Comparison of ENCODE assay signal across 8 cellular contexts in the genomic region with DNA sequence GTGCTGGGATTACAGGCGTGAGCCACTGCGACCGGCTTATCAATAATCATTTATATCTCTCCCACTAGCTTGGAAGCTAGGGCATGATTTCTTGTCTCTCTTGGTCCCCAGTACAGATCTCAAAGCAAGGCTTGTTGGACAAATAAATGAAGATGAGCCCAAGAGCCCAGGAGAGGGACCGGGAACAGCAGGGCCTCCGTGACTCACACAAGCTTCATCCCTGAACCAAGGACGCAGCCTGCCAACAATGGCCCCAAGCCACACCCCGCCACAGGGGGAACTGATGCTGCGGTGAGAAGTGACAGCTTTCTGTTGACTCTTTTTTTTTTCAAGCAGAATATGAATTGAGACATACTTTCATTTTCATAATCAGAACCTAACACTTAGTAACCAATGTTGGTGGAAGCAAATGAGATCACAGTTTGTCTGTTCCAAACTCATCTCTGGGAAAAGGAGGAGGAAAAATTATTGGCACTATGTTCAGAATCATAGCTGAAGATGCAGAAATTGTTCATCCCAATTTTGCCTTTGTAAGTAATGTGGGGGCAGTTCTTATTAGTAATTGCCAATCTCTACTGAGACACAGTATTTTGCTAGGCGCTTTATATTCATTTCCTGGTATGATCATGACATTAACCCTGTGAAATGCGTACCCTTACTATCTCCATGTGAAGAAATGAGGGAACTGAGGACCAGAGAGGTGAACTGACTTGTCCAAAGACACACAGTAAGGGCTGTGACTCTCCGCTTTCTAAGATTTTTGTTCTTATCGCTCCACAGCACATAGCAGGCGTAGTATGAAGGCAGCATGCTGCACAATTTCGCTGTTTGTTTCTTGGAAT.
DNase-seq lines count a peak whose midpoint lies in the region; ATAC-seq, FAIRE-seq and TF ChIP-seq lines count a peak whose summit lies in the region.

No MANE protein-coding gene starts in this region.

- no peaks in the 10 kb centered on the region for H3K36me3 ChIP-seq in neutrophil
- H3K36me3 ChIP-seq in subcutaneous abdominal adipose tissue (ENCODE audit: control insufficient read depth in 5 of 5, insufficient read depth in 5 of 5, low read length in 5 of 5): no peaks in the 10 kb centered on the region

- DNase-seq in GM18507 (ENCODE audit: extremely low spot score, insufficient read length, low read depth): peak; percentile 65
- peak; percentile 40 for DNase-seq in NCI-H1694 (lab: John Stamatoyannopoulos, UW)
- DNase-seq in activated CD8-positive, alpha-beta memory T cell treated with anti-CD3 and anti-CD28 coated beads for 1 hour (ENCODE audit: extremely low read depth in 1 of 2, low read depth in 1 of 2): peak; percentile 64 to 69
- DNase-seq in effector memory CD8-positive, alpha-beta T cell: peak; percentile 79 to 84 (median 82)
- DNase-seq in NCI-H2196 (lab: John Stamatoyannopoulos, UW; ENCODE audit: unreplicated experiment): no peak

- peak overlapping the region; percentile 100 for H3K27ac ChIP-seq in neutrophil
- peak overlapping the region; percentile 100 for H3K27ac ChIP-seq in subcutaneous abdominal adipose tissue (ENCODE audit: low read depth, low read length)

- H3K27ac Mint-ChIP-seq in effector memory CD8-positive, alpha-beta T cell: peak overlapping the region; percentile 91 to 97

- peak overlapping the region; percentile 71 to 80 for H3K4me3 Mint-ChIP-seq in effector memory CD8-positive, alpha-beta T cell

- no peaks in the 10 kb centered on the region for H3K9me3 Mint-ChIP-seq in effector memory CD8-positive, alpha-beta T cell

- no peaks in the 10 kb centered on the region for H3K9me3 ChIP-seq in neutrophil
- H3K9me3 ChIP-seq in subcutaneous abdominal adipose tissue (ENCODE audit: control insufficient read depth in 5 of 5, low read length in 5 of 5): no peaks in the 10 kb centered on the region

- H3K9ac ChIP-seq in subcutaneous abdominal adipose tissue (ENCODE audit: low read length in 5 of 5): peak overlapping the region in 4 of 5 donors; percentile 25 to 68 (median 56)

- peaks cover 15 to 36% of the 10 kb centered on the region in 2 donors for H3K4me1 Mint-ChIP-seq in effector memory CD8-positive, alpha-beta T cell (ENCODE audit: low read depth in 2 of 2)

- H3K27me3 ChIP-seq in neutrophil: no peaks in the 10 kb centered on the region
- H3K27me3 ChIP-seq in subcutaneous abdominal adipose tissue (ENCODE audit: control insufficient read depth in 5 of 5, insufficient read depth in 4 of 5, low read length in 5 of 5): no peaks in the 10 kb centered on the region

- H3K4me3 ChIP-seq in neutrophil (ENCODE audit: low read depth in 1 of 2, low read length in 1 of 2) (peak overlapping the region; percentile 39 to 52), subcutaneous abdominal adipose tissue (ENCODE audit: low read depth in 1 of 5, low read length in 5 of 5) (peak overlapping the region in 1 of 5 donors; percentile 34)

- TF ChIP-seq CTCF in neutrophil (IDR thresholded peaks at IDR 0.05): peak; percentile 63

- H3K4me1 ChIP-seq in neutrophil (ENCODE audit: control insufficient read depth in 1 of 2, insufficient read depth in 1 of 2, low read depth in 1 of 2, low read length in 1 of 2) (peaks cover 75 to 78% of the 10 kb centered on the region in 2 experiments), subcutaneous abdominal adipose tissue (ENCODE audit: control insufficient read depth in 5 of 5, insufficient read depth in 5 of 5, low read length in 5 of 5) (peaks cover 10 to 51% (median 34%) of the 10 kb centered on the region in 5 donors)

- H3K36me3 Mint-ChIP-seq in effector memory CD8-positive, alpha-beta T cell (ENCODE audit: insufficient read depth): peaks cover 10% of the 10 kb centered on the region

- peak; percentile 90 for FAIRE-seq in GM18507 (lab: Jason Lieb, UNC)

- ATAC-seq in HG02623 (IDR thresholded peaks at IDR 0.05; ENCODE audit: unreplicated experiment): peak; percentile 91
- peak; percentile 87 for ATAC-seq in effector memory CD8-positive, alpha-beta T cell (replicated peaks)

- no peaks in the 10 kb centered on the region for H3K27me3 Mint-ChIP-seq in effector memory CD8-positive, alpha-beta T cell
